19 cellular contexts compared by ENCODE assay signal in genomic region chr2:71711470-71711857, GRCh38.
A peak's percentile ranks its signal among the peaks of the same experiment; 100 is the strongest.
DNase-seq lines count a peak whose midpoint lies in the region; ATAC-seq and TF ChIP-seq lines count a peak whose summit lies in the region.
"Had no signal": no experiment of that assay in that cellular context is flagged by ENCODE, and none has a peak within 500 bp of the region (broad histone marks: within the 10 kb centered on the region; RNA-seq: fewer than 3 reads in every experiment).

No MANE protein-coding gene starts in this region.

- 38 to 61% methylated on average over 4 to 5 of the region's 5 CpGs for WGBS in GM23248 (ENCODE audit: low coverage in 1 of 2, low lambda C conversion rate in 2 of 2, missing lambda C conversion rate in 2 of 2), 2 experiments
- 78% methylated on average over 5 of the region's 5 CpGs for WGBS in testis, 2 donors

- POLR2A ChIA-PET in PC-3 (lab: Charles Lee; ENCODE audit: unreplicated experiment): no interaction called here

- H3K27ac ChIP-seq in GM23248 (no peak overlapping the region), PC-3 (ENCODE audit: low read length) (no peak overlapping the region), testis (no peak overlapping the region)
- H3K27ac ChIP-seq: parathyroid adenoma had no signal

- peak; percentile 84 for DNase-seq in GM23248
- DNase-seq in PC-3: peak; percentile 11
- peak; percentile 68 for DNase-seq in fibroblast of the aortic adventitia (ENCODE audit: low read depth)
- peak; percentile 56 for DNase-seq in testis
- no peak for DNase-seq in omental fat pad (ENCODE audit: low spot score)
- DNase-seq in C1 segment of cervical spinal cord (lab: John Stamatoyannopoulos, UW): no peak
- DNase-seq in GM13977 (ENCODE audit: low spot score): no peak
- no peak for DNase-seq in NCI-H1105 (lab: John Stamatoyannopoulos, UW)
- DNase-seq: activated CD4-positive, alpha-beta T cell treated with anti-CD3 and anti-CD28 coated beads for 1 hour; activated CD8-positive, alpha-beta memory T cell treated with anti-CD3 and anti-CD28 coated beads, Interleukin-2, amount 50 U/mL, for 4 hours; CD8-positive, alpha-beta T cell; effector memory CD4-positive, alpha-beta T cell; GDM1; NCI-H2171; stimulated activated CD4-positive, alpha-beta T cell treated with anti-CD3 and anti-CD28 coated beads, Interleukin-12 subunit alpha, Interleukin-12 subunit beta, amount 100 ng/mL, for 4 hours; stimulated activated naive CD8-positive, alpha-beta T cell treated with anti-CD3 and anti-CD28 coated beads, Interleukin-15, amount 100 ng/mL, for 72 hours; T-helper 2 cell had no signal

- H3K4me3 ChIP-seq in GM23248 (no peak overlapping the region), PC-3 (ENCODE audit: low read length) (no peak overlapping the region), fibroblast of the aortic adventitia (ENCODE audit: low read depth, low read length) (no peak overlapping the region), testis (no peak overlapping the region)
- H3K4me3 ChIP-seq: cardiac muscle cell had no signal

- no peak for TF ChIP-seq POLR2A in testis (IDR thresholded peaks at IDR 0.05)

- H3F3A ChIP-seq in GM23248 (ENCODE audit: insufficient read depth) (no peaks in the 10 kb centered on the region), PC-3 (ENCODE audit: low read length, unreplicated experiment) (no peaks in the 10 kb centered on the region)

- peaks cover 2% of the 10 kb centered on the region for H3K4me1 ChIP-seq in GM23248 (ENCODE audit: insufficient read depth)
- peaks cover 6% of the 10 kb centered on the region for H3K4me1 ChIP-seq in PC-3 (ENCODE audit: insufficient read depth, low read length)
- peaks cover 2% of the 10 kb centered on the region for H3K4me1 ChIP-seq in testis
- H3K4me1 ChIP-seq: parathyroid adenoma had no signal

- H3K79me2 ChIP-seq in GM23248 (ENCODE audit: insufficient read depth): no peaks in the 10 kb centered on the region
- H3K79me2 ChIP-seq in PC-3 (ENCODE audit: low read length): no peaks in the 10 kb centered on the region
- H3K79me2 ChIP-seq: parathyroid adenoma had no signal

- TF ChIP-seq CTCF in PC-3 (conservative IDR thresholded peaks at IDR 0.05; ENCODE audit: low read depth, low read length) (no peak), fibroblast of the aortic adventitia (IDR thresholded peaks at IDR 0.05; ENCODE audit: insufficient read depth, low read length) (no peak), testis (IDR thresholded peaks at IDR 0.05) (no peak), omental fat pad (IDR thresholded peaks at IDR 0.05) (no peak), GM13977 (IDR thresholded peaks at IDR 0.05; ENCODE audit: extremely low read depth, insufficient read depth, missing control alignments) (no peak)

- in situ Hi-C loops in GM23248 (cut with MboI): no loop called here
- in situ Hi-C loops in GM13977 (cut with MboI; ENCODE audit: low pct_unique_long_range_greater_than_20kb, low sequenced_read_pairs, unreplicated experiment): no loop called here

- 0 out of 2 replicates have a peak, but pooled peaks have one; percentile 22 for ATAC-seq in PC-3
- ATAC-seq in omental fat pad (ENCODE audit: low FRiP score): no peak
- ATAC-seq: CD8-positive, alpha-beta T cell; stimulated activated naive CD8-positive, alpha-beta T cell treated with anti-CD3 and anti-CD28 coated beads, Interleukin-15, amount 100 ng/mL, for 72 hours had no signal

- CTCF ChIA-PET in PC-3 (lab: Charles Lee): no interaction called here

- no TSS peak for BruUV-seq in PC-3 (replicated peaks; lab: Mats Ljungman, UMichigan)

- intact Hi-C loops in PC-3 (cut with micrococcal nuclease) (no loop called here), testis (cut with DNase I; ENCODE audit: low total_unique reads) (no loop called here)

- H4K20me1 ChIP-seq in GM23248 (ENCODE audit: insufficient read depth): no peaks in the 10 kb centered on the region
- no peaks in the 10 kb centered on the region for H4K20me1 ChIP-seq in PC-3 (ENCODE audit: low read length)

- H2AFZ ChIP-seq in GM23248: no peak overlapping the region
- H2AFZ ChIP-seq in PC-3 (ENCODE audit: low read length): no peak overlapping the region
- H2AFZ ChIP-seq: parathyroid adenoma had no signal

- no peak overlapping the region for H3K9ac ChIP-seq in GM23248
- H3K9ac ChIP-seq in PC-3 (ENCODE audit: low read length): no peak overlapping the region
- H3K9ac ChIP-seq: parathyroid adenoma had no signal

- H3K36me3 ChIP-seq in GM23248 (ENCODE audit: low read depth): no peaks in the 10 kb centered on the region
- H3K36me3 ChIP-seq in PC-3 (ENCODE audit: low read depth, low read length): no peaks in the 10 kb centered on the region
- H3K36me3 ChIP-seq in testis (ENCODE audit: low read depth, missing control alignments): no peaks in the 10 kb centered on the region
- H3K36me3 ChIP-seq: cardiac muscle cell had no signal

- H3K27me3 ChIP-seq in GM23248 (replicated peaks; ENCODE audit: insufficient read depth) (no peaks in the 10 kb centered on the region), PC-3 (ENCODE audit: low read length) (no peaks in the 10 kb centered on the region), testis (no peaks in the 10 kb centered on the region)
- H3K27me3 ChIP-seq: cardiac muscle cell had no signal

- H3K9me3 ChIP-seq in GM23248 (ENCODE audit: low read depth) (no peaks in the 10 kb centered on the region), PC-3 (ENCODE audit: low read length) (no peaks in the 10 kb centered on the region), testis (no peaks in the 10 kb centered on the region)

- H3K9me2 ChIP-seq in GM23248 (ENCODE audit: insufficient read depth) (no peaks in the 10 kb centered on the region), PC-3 (replicated peaks; ENCODE audit: low read length) (no peaks in the 10 kb centered on the region)

- H3K4me2 ChIP-seq in GM23248 (ENCODE audit: unreplicated experiment) (no peak overlapping the region), PC-3 (ENCODE audit: low read length) (no peak overlapping the region)

Comparison
In these comparisons a context has a peak if more than half of its experiments do, and no peak if none do; other contexts are left out.
1. DNase-seq: peak in GM23248 (single experiment), PC-3 (single experiment), fibroblast of the aortic adventitia (single experiment) and testis (single experiment); none in omental fat pad (single experiment), C1 segment of cervical spinal cord (0 of 14), GM13977 (single experiment) and NCI-H1105 (single experiment).